In genomic region chr11:72191961-72192381, GRCh38 we compare ENCODE assay signal across 13 cellular contexts. TPM values are rescaled to one million over a fixed set of nuclear protein-coding genes. Genes with fewer than 3 reads are reported as not detected.
DNase-seq lines count a peak whose midpoint lies in the region; ATAC-seq and TF ChIP-seq lines count a peak whose summit lies in the region.
"Had no signal": no experiment of that assay in that cellular context is flagged by ENCODE, and none has a peak within 500 bp of the region (broad histone marks: within the 10 kb centered on the region; RNA-seq: fewer than 3 reads in every experiment).

Gene FOLR1 (plus strand): TSS chr11:72192140. CDS start chr11:72192174, 34 bp downstream.

- H2AK5ac ChIP-seq in IMR-90 (ENCODE audit: low read depth, low read length): no peak within 1 kb of the TSS

- H3K79me1 ChIP-seq in IMR-90 (ENCODE audit: low read depth in 1 of 2, low read length in 2 of 2): no peaks in the 10 kb centered on the region

- H4K91ac ChIP-seq in IMR-90 (ENCODE audit: insufficient read depth, low read depth, low read length): no peak within 1 kb of the TSS

- H3K4me3 Mint-ChIP-seq in T-helper 2 cell treated with Interferon-gamma antibody and Interleukin-4, amounts not matched to agents 5 μg/mL and 100 μg/mL, for 36 hours: no peak within 1 kb of the TSS

- H3K36me3 ChIP-seq in IMR-90 (ENCODE audit: control insufficient read depth, insufficient read depth, low read length) (no peaks in the 10 kb centered on the region), mucosa of descending colon (ENCODE audit: low read depth) (no peaks in the 10 kb centered on the region)
- H3K36me3 ChIP-seq: cardiac muscle cell, pancreas had no signal

- no peak within 1 kb of the TSS for H3K4me2 ChIP-seq in IMR-90 (ENCODE audit: low read depth, low read length)

- H3K4me1 Mint-ChIP-seq in T-helper 2 cell treated with Interferon-gamma antibody and Interleukin-4, amounts not matched to agents 5 μg/mL and 100 μg/mL, for 36 hours (ENCODE audit: low read depth): no peaks in the 10 kb centered on the region

- H4K5ac ChIP-seq in IMR-90 (ENCODE audit: low read depth, low read length): no peak within 1 kb of the TSS

- no peaks in the 10 kb centered on the region for H3K9me3 Mint-ChIP-seq in T-helper 2 cell treated with Interferon-gamma antibody and Interleukin-4, amounts not matched to agents 5 μg/mL and 100 μg/mL, for 36 hours

- H3K9ac ChIP-seq in IMR-90 (ENCODE audit: low read depth, low read length): no peak within 1 kb of the TSS

- POLR2A ChIA-PET in IMR-90 (lab: Charles Lee; ENCODE audit: unreplicated experiment): no interaction called here

- no peak within 1 kb of the TSS for H2BK20ac ChIP-seq in IMR-90 (ENCODE audit: low read depth, low read length)

- no peak within 1 kb of the TSS for H3K4me3 ChIP-seq in IMR-90 (ENCODE audit: insufficient read depth, low read depth, low read length)
- no peak within 1 kb of the TSS for H3K4me3 ChIP-seq in coronary artery
- H3K4me3 ChIP-seq in mucosa of descending colon: no peak within 1 kb of the TSS
- H3K4me3 ChIP-seq: cardiac muscle cell, pancreas had no signal

- no peak for TF ChIP-seq RAD21 in IMR-90 (IDR thresholded peaks at IDR 0.05; ENCODE audit: low read length)

- no peaks in the 10 kb centered on the region for H3K27me3 Mint-ChIP-seq in T-helper 2 cell treated with Interferon-gamma antibody and Interleukin-4, amounts not matched to agents 5 μg/mL and 100 μg/mL, for 36 hours (ENCODE audit: low read depth)

- H3K9me3 ChIP-seq in IMR-90 (ENCODE audit: control insufficient read depth, insufficient read depth, low read length) (no peaks in the 10 kb centered on the region), mucosa of descending colon (no peaks in the 10 kb centered on the region)
- H3K9me3 ChIP-seq: pancreas had no signal

- H2BK5ac ChIP-seq in IMR-90 (ENCODE audit: low read depth, low read length, poor library complexity, severe bottlenecking): no peak within 1 kb of the TSS

- no peaks in the 10 kb centered on the region for H3K36me3 Mint-ChIP-seq in T-helper 2 cell treated with Interferon-gamma antibody and Interleukin-4, amounts not matched to agents 5 μg/mL and 100 μg/mL, for 36 hours (ENCODE audit: low read depth)

- TF ChIP-seq POLR2A in IMR-90 (IDR thresholded peaks at IDR 0.05; ENCODE audit: low read depth, low read length): no peak

- H2AFZ ChIP-seq in IMR-90 (replicated peaks; ENCODE audit: low read length, poor library complexity): peak within 1 kb of the TSS; percentile 61

- H3K18ac ChIP-seq in IMR-90 (ENCODE audit: low read depth, low read length): no peak within 1 kb of the TSS

- no peak within 1 kb of the TSS for H2AK9ac ChIP-seq in IMR-90 (replicated peaks; ENCODE audit: low read depth, low read length, poor library complexity)

- peak; percentile 71 for DNase-seq in AG20443 (ENCODE audit: low spot score)
- no peak for DNase-seq in IMR-90
- peak; percentile 52 for DNase-seq in coronary artery (ENCODE audit: low spot score)
- no peak for DNase-seq in mucosa of descending colon
- no peak for DNase-seq in NCI-H774 (lab: John Stamatoyannopoulos, UW)
- DNase-seq in NAMALWA (ENCODE audit: low spot score): no peak
- DNase-seq in T-helper 2 cell treated with Interferon-gamma antibody and Interleukin-4, amounts not matched to agents 5 μg/mL and 100 μg/mL, for 36 hours (ENCODE audit: low spot score): no peak
- DNase-seq: activated CD4-positive, alpha-beta T cell treated with anti-CD3 and anti-CD28 coated beads, Interleukin-2, amount 50 U/mL, for 48 hours; OCI-M1 had no signal

- intact Hi-C loops in IMR-90 (cut with micrococcal nuclease) (no loop called here), mucosa of descending colon (cut with DNase I, micrococcal nuclease) (no loop called here)

- in situ Hi-C loops in IMR-90 (cut with MboI; ENCODE audit: low sequenced_read_pairs): no loop called here

- CTCF ChIA-PET in IMR-90 (lab: Yijun Ruan, JAX): no interaction called here

- H3K14ac ChIP-seq in IMR-90 (replicated peaks; ENCODE audit: low read depth, low read length): no peak within 1 kb of the TSS

- peaks cover 12% of the 10 kb centered on the region; the same call in 1 of the 2 replicates for H3K27me3 ChIP-seq in IMR-90 (ENCODE audit: control insufficient read depth, insufficient read depth, low read length)
- H3K27me3 ChIP-seq: cardiac muscle cell, pancreas had no signal

- no peak within 1 kb of the TSS for H3K4ac ChIP-seq in IMR-90 (ENCODE audit: low read depth, low read length)

- H3K27ac ChIP-seq in IMR-90 (ENCODE audit: insufficient read depth, low read length) (no peak within 1 kb of the TSS), coronary artery (no peak within 1 kb of the TSS)
- H3K27ac ChIP-seq: cardiac muscle cell, pancreas had no signal

- no peak for ATAC-seq in IMR-90 (ENCODE audit: low read depth)
- peak; percentile 31 for ATAC-seq in mucosa of descending colon
- no peak for ATAC-seq in HG02678 (IDR thresholded peaks at IDR 0.05; ENCODE audit: unreplicated experiment)

- H4K20me1 ChIP-seq in IMR-90 (ENCODE audit: insufficient read depth, low read length): no peaks in the 10 kb centered on the region

- WGBS in IMR-90 (ENCODE audit: extremely low coverage in 2 of 2, insufficient read length in 1 of 2), 2 experiments: 50% methylated on average over 1 of the region's 5 CpGs; no CpG with 5 or more reads in 1 of the 2 experiments

- no TSS peak for BruUV-seq in IMR-90 (replicated peaks; lab: Mats Ljungman, UMichigan)

- H3K4me1 ChIP-seq in IMR-90 (ENCODE audit: control insufficient read depth, insufficient read depth, low read length) (no peaks in the 10 kb centered on the region), mucosa of descending colon (ENCODE audit: low read depth) (no peaks in the 10 kb centered on the region)
- H3K4me1 ChIP-seq: pancreas had no signal

- H3K27ac Mint-ChIP-seq in T-helper 2 cell treated with Interferon-gamma antibody and Interleukin-4, amounts not matched to agents 5 μg/mL and 100 μg/mL, for 36 hours: no peak within 1 kb of the TSS

- H2BK120ac ChIP-seq in IMR-90 (ENCODE audit: low read depth, low read length): no peak within 1 kb of the TSS

- H3K56ac ChIP-seq in IMR-90 (ENCODE audit: extremely low read depth, insufficient read depth, low read length): no peak within 1 kb of the TSS

- dilution Hi-C loops in IMR-90 (cut with HindIII; ENCODE audit: low sequenced_read_pairs, unreplicated experiment): no loop called here

- H2BK15ac ChIP-seq in IMR-90 (ENCODE audit: low read depth, low read length): no peak within 1 kb of the TSS

- no peak for TF ChIP-seq CTCF in IMR-90 (conservative IDR thresholded peaks at IDR 0.05; ENCODE audit: low read depth, low read length)
- TF ChIP-seq CTCF in coronary artery (IDR thresholded peaks at IDR 0.05): no peak
- no peak for TF ChIP-seq CTCF in mucosa of descending colon (IDR thresholded peaks at IDR 0.05)

- H4K8ac ChIP-seq in IMR-90 (ENCODE audit: low read depth in 2 of 2, low read length in 2 of 2): no peak within 1 kb of the TSS

- no peaks in the 10 kb centered on the region for H3K9me1 ChIP-seq in IMR-90 (ENCODE audit: insufficient read depth, low read length)

- H3K23ac ChIP-seq in IMR-90 (ENCODE audit: low read depth, low read length): no peak within 1 kb of the TSS

TF ChIP-seq in IMR-90, 13 proteins besides CTCF, POLR2A, EP300 and RAD21:
- TF ChIP-seq CEBPB (IDR thresholded peaks at IDR 0.05; ENCODE audit: low read depth, low read length) (no peak), CHD1 (IDR thresholded peaks at IDR 0.05; ENCODE audit: low read depth, low read length) (no peak)

RNA-seq across cellular contexts. Expression of gene FOLR1, which starts in this region (rescaled TPM):
- total RNA-seq in IMR-90 (2012; rRNA removed) (not detected in 2 replicates), mucosa of descending colon (not detected)
- 0.24 and 0.29 TPM in 2 replicates for polyA plus RNA-seq in IMR-90 (2012; rRNA removed)
- polyA plus RNA-seq in IMR-90 (2012; cell fraction: cytosol; rRNA removed): 0.25 TPM in 1 of 2 replicates, not detected in the other
- 0.08 TPM in 1 of 2 replicates, not detected in the other for polyA plus RNA-seq in IMR-90 (2012; cell fraction: nucleus; rRNA removed; ENCODE audit: low replicate concordance)
- total RNA-seq: T-helper 1 cell treated with Interleukin-12 subunit alpha and Interleukin-12 subunit beta and Interleukin-4 antibody, amounts not matched to agents 30 ng/mL and 1 ng/mL, for 36 hours had no signal

Comparison
In these comparisons a context has a peak if more than half of its experiments do, and no peak if none do; other contexts are left out.
1. Peak in ATAC-seq in mucosa of descending colon; RNA of the gene not detected or under 1 TPM.
2. DNase-seq: peak in AG20443 (single experiment) and coronary artery (single experiment); none in IMR-90 (single experiment), mucosa of descending colon (0 of 3), NCI-H774 (single experiment), NAMALWA (single experiment) and T-helper 2 cell treated with Interferon-gamma antibody and Interleukin-4, amounts not matched to agents 5 μg/mL and 100 μg/mL, for 36 hours (single experiment).